Comparison of ENCODE assay signal across 11 cellular contexts in genomic region chr7:152522551-152522950, GRCh38.
DNase-seq lines count a peak whose midpoint lies in the region; ATAC-seq, FAIRE-seq and TF ChIP-seq lines count a peak whose summit lies in the region.
"Had no signal": no experiment of that assay in that cellular context is flagged by ENCODE, and none has a peak within 500 bp of the region (broad histone marks: within the 10 kb centered on the region; RNA-seq: fewer than 3 reads in every experiment).

No MANE protein-coding gene starts in this region.

- H4K20me1 ChIP-seq in SK-N-SH (ENCODE audit: insufficient read depth) (no peaks in the 10 kb centered on the region), astrocyte (ENCODE audit: insufficient read depth, low read length) (no peaks in the 10 kb centered on the region)

- no peaks in the 10 kb centered on the region for H3K9me3 ChIP-seq in SK-N-SH
- H3K9me3 ChIP-seq in astrocyte (ENCODE audit: insufficient read depth, low read depth, low read length): no peaks in the 10 kb centered on the region
- H3K9me3 ChIP-seq: colonic mucosa had no signal

- H3K36me3 Mint-ChIP-seq in astrocyte (ENCODE audit: low read depth, unreplicated experiment): no peaks in the 10 kb centered on the region
- no peaks in the 10 kb centered on the region for H3K36me3 Mint-ChIP-seq in activated T-helper 2 cell treated with anti-CD3 and anti-CD28 coated beads, Interferon-gamma antibody, Interleukin-2, Interleukin-4, amounts not matched to agents 10 μg/mL and 5 μg/mL and 100 μg/mL, durations not matched to agents 14 hours and 24 hours and 36 hours (ENCODE audit: low read depth)

- POLR2A ChIA-PET in SK-N-SH (lab: Yijun Ruan, JAX): no interaction called here

- no peak for ATAC-seq in SK-N-SH treated with all-trans-retinoic acid at 6 μM for 48 hours
- ATAC-seq in left lobe of liver: peak; percentile 70
- ATAC-seq in HG03175 (IDR thresholded peaks at IDR 0.05; ENCODE audit: unreplicated experiment): no peak

- H3K9ac ChIP-seq in SK-N-SH (no peak overlapping the region), astrocyte (ENCODE audit: low read length) (no peak overlapping the region)

- H2AFZ ChIP-seq in SK-N-SH (ENCODE audit: low read depth): 0 out of 2 replicates have a peak overlapping the region, but pooled peaks have one; percentile 6
- H2AFZ ChIP-seq in astrocyte (ENCODE audit: low read depth, low read length): peak overlapping the region; percentile 52

- H3K4me2 ChIP-seq in SK-N-SH: no peak overlapping the region
- H3K4me2 ChIP-seq in astrocyte (ENCODE audit: low read length): peak overlapping the region; percentile 77

- peaks cover 6% of the 10 kb centered on the region for H3K9me3 Mint-ChIP-seq in astrocyte (ENCODE audit: unreplicated experiment)
- H3K9me3 Mint-ChIP-seq in activated T-helper 2 cell treated with anti-CD3 and anti-CD28 coated beads, Interferon-gamma antibody, Interleukin-2, Interleukin-4, amounts not matched to agents 10 μg/mL and 5 μg/mL and 100 μg/mL, durations not matched to agents 14 hours and 24 hours and 36 hours: peaks cover 2% of the 10 kb centered on the region

- no peak for FAIRE-seq in astrocyte (lab: Jason Lieb, UNC)
- FAIRE-seq: TTC549 had no signal

- H3K36me3 ChIP-seq in SK-N-SH (replicated peaks in 1 of 2; ENCODE audit: control insufficient read depth in 1 of 2, insufficient read depth in 2 of 2, low read length in 1 of 2) (no peaks in the 10 kb centered on the region), astrocyte (ENCODE audit: insufficient read depth, low read length) (no peaks in the 10 kb centered on the region), urinary bladder (ENCODE audit: insufficient read depth) (no peaks in the 10 kb centered on the region)
- H3K36me3 ChIP-seq: colonic mucosa had no signal

- TF ChIP-seq EP300 in SK-N-SH (IDR thresholded peaks at IDR 0.05; ENCODE audit: borderline replicate concordance in 1 of 2, low read depth in 1 of 2, low read length in 1 of 2): 0 out of 4 replicates have a peak, but pooled peaks of 1 of the 2 experiments have one; percentile 17

- H3K4me1 Mint-ChIP-seq in astrocyte (ENCODE audit: low read depth, unreplicated experiment): no peaks in the 10 kb centered on the region
- no peaks in the 10 kb centered on the region for H3K4me1 Mint-ChIP-seq in activated T-helper 2 cell treated with anti-CD3 and anti-CD28 coated beads, Interferon-gamma antibody, Interleukin-2, Interleukin-4, amounts not matched to agents 10 μg/mL and 5 μg/mL and 100 μg/mL, durations not matched to agents 14 hours and 24 hours and 36 hours (ENCODE audit: low read depth)

- H3K4me3 Mint-ChIP-seq in astrocyte (ENCODE audit: unreplicated experiment): no peak overlapping the region
- H3K4me3 Mint-ChIP-seq in activated T-helper 2 cell treated with anti-CD3 and anti-CD28 coated beads, Interferon-gamma antibody, Interleukin-2, Interleukin-4, amounts not matched to agents 10 μg/mL and 5 μg/mL and 100 μg/mL, durations not matched to agents 14 hours and 24 hours and 36 hours (ENCODE audit: low read depth): no peak overlapping the region
- H3K4me3 Mint-ChIP-seq: stimulated activated naive CD8-positive, alpha-beta T cell treated with anti-CD3 and anti-CD28 coated beads, Interleukin-15, Interleukin-2, amounts not matched to agents 100 ng/mL and 50 ng/mL, for 24 hours had no signal

- no peaks in the 10 kb centered on the region for H3K9me2 ChIP-seq in SK-N-SH

- H3K4me3 ChIP-seq in SK-N-SH (ENCODE audit: low read depth in 2 of 2, low read length in 1 of 2): no peak overlapping the region
- peak overlapping the region; percentile 37 for H3K4me3 ChIP-seq in astrocyte (ENCODE audit: insufficient read depth, low read depth, low read length)
- peak overlapping the region; percentile 7 for H3K4me3 ChIP-seq in urinary bladder (ENCODE audit: low read depth, low read length)
- H3K4me3 ChIP-seq: colonic mucosa had no signal

- TF ChIP-seq RAD21 in SK-N-SH (IDR thresholded peaks at IDR 0.05; ENCODE audit: low read length): no peak

- no peak overlapping the region for H3K27ac Mint-ChIP-seq in astrocyte (ENCODE audit: unreplicated experiment)
- H3K27ac Mint-ChIP-seq in activated T-helper 2 cell treated with anti-CD3 and anti-CD28 coated beads, Interferon-gamma antibody, Interleukin-2, Interleukin-4, amounts not matched to agents 10 μg/mL and 5 μg/mL and 100 μg/mL, durations not matched to agents 14 hours and 24 hours and 36 hours: no peak overlapping the region
- H3K27ac Mint-ChIP-seq: stimulated activated naive CD8-positive, alpha-beta T cell treated with anti-CD3 and anti-CD28 coated beads, Interleukin-15, Interleukin-2, amounts not matched to agents 100 ng/mL and 50 ng/mL, for 24 hours had no signal

- TF ChIP-seq CTCF in SK-N-SH (IDR thresholded peaks at IDR 0.05) (no peak), astrocyte (IDR thresholded peaks at IDR 0.05; ENCODE audit: insufficient read depth, low read depth, low read length) (no peak)

- CTCF ChIA-PET in SK-N-SH (lab: Yijun Ruan, JAX): interaction anchor here (1.0 kb wide), 1 partner anchor 181 kb away, joined by 4 read pairs; no protein-coding TSS in a partner anchor

- 33% methylated on average over 6 of the region's 6 CpGs for WGBS in SK-N-SH (ENCODE audit: low lambda C conversion rate)
- WGBS in urinary bladder: 4% methylated on average over 6 of the region's 6 CpGs

- H3F3A ChIP-seq in SK-N-SH (replicated peaks; ENCODE audit: insufficient read depth): no peaks in the 10 kb centered on the region

- intact Hi-C loops in activated T-helper 2 cell treated with anti-CD3 and anti-CD28 coated beads, Interferon-gamma antibody, Interleukin-2, Interleukin-4, amounts not matched to agents 10 μg/mL and 5 μg/mL and 100 μg/mL, durations not matched to agents 14 hours and 24 hours and 36 hours (cut with micrococcal nuclease): no loop called here

- no peaks in the 10 kb centered on the region for H3K27me3 ChIP-seq in SK-N-SH (ENCODE audit: insufficient read depth)
- no peaks in the 10 kb centered on the region for H3K27me3 ChIP-seq in astrocyte (ENCODE audit: insufficient read depth, low read length)
- H3K27me3 ChIP-seq: colonic mucosa had no signal

- H3K27me3 Mint-ChIP-seq in astrocyte (ENCODE audit: low read depth, unreplicated experiment): peaks cover 2% of the 10 kb centered on the region
- no peaks in the 10 kb centered on the region for H3K27me3 Mint-ChIP-seq in activated T-helper 2 cell treated with anti-CD3 and anti-CD28 coated beads, Interferon-gamma antibody, Interleukin-2, Interleukin-4, amounts not matched to agents 10 μg/mL and 5 μg/mL and 100 μg/mL, durations not matched to agents 14 hours and 24 hours and 36 hours (ENCODE audit: low read depth)
- H3K27me3 Mint-ChIP-seq: stimulated activated naive CD8-positive, alpha-beta T cell treated with anti-CD3 and anti-CD28 coated beads, Interleukin-15, Interleukin-2, amounts not matched to agents 100 ng/mL and 50 ng/mL, for 24 hours had no signal

- H3K4me1 ChIP-seq in SK-N-SH (ENCODE audit: control insufficient read depth in 1 of 2, insufficient read depth in 2 of 2, low read depth in 1 of 2, low read length in 1 of 2) (peaks cover 0 to 12% of the 10 kb centered on the region in 2 experiments; a peak in 1 of 4 replicates), astrocyte (ENCODE audit: insufficient read depth, low read length) (peaks cover 4% of the 10 kb centered on the region), urinary bladder (ENCODE audit: insufficient read depth) (no peaks in the 10 kb centered on the region)
- H3K4me1 ChIP-seq: colonic mucosa had no signal

- DNase-seq in SK-N-SH (peak; percentile 54), astrocyte (ENCODE audit: low read depth) (peak; percentile 54), left lobe of liver (ENCODE audit: low spot score) (no peak)
- DNase-seq in activated CD8-positive, alpha-beta memory T cell treated with anti-CD3 and anti-CD28 coated beads, Interleukin-2, amount 50 U/mL, for 48 hours: no peak
- no peak for DNase-seq in activated T-helper 2 cell treated with anti-CD3 and anti-CD28 coated beads, Interferon-gamma antibody, Interleukin-2, Interleukin-4, amounts not matched to agents 10 μg/mL and 5 μg/mL and 100 μg/mL, durations not matched to agents 14 hours and 24 hours and 36 hours (ENCODE audit: low spot score)

- H3K27ac ChIP-seq in SK-N-SH (ENCODE audit: low read depth in 2 of 2, low read length in 1 of 2) (no peak overlapping the region), astrocyte (ENCODE audit: low read depth, low read length) (no peak overlapping the region), urinary bladder (ENCODE audit: low read depth) (no peak overlapping the region)
- H3K27ac ChIP-seq: colonic mucosa had no signal

- H3K79me2 ChIP-seq in SK-N-SH (ENCODE audit: insufficient read depth): no peaks in the 10 kb centered on the region
- H3K79me2 ChIP-seq in astrocyte (ENCODE audit: insufficient read depth, low read length): no peaks in the 10 kb centered on the region

TF ChIP-seq in SK-N-SH, 30 proteins besides CTCF, POLR2A, EP300 and RAD21:
- TF ChIP-seq NRF1 (IDR thresholded peaks at IDR 0.05; ENCODE audit: low read depth, low read length) (no peak), IRF3 (IDR thresholded peaks at IDR 0.05; ENCODE audit: low read depth, low read length) (no peak)

TF ChIP-seq in SK-N-SH treated with all-trans-retinoic acid at 6 μM for 48 hours, 23 proteins besides CTCF, POLR2A, EP300 and RAD21 (continues in another document):
- TF ChIP-seq TCF4 (CRISPR knock-in tag; IDR thresholded peaks at IDR 0.05; ENCODE audit: borderline replicate concordance) (no peak), ESRRG (CRISPR knock-in tag; IDR thresholded peaks at IDR 0.05) (no peak), ZNF8 (CRISPR knock-in tag; IDR thresholded peaks at IDR 0.05) (no peak), ZFP3 (CRISPR knock-in tag; IDR thresholded peaks at IDR 0.05) (no peak), ARNTL (CRISPR knock-in tag; IDR thresholded peaks at IDR 0.05; ENCODE audit: borderline replicate concordance, low read depth) (no peak), CSRNP3 (CRISPR knock-in tag; IDR thresholded peaks at IDR 0.05) (no peak), CSDC2 (CRISPR knock-in tag; IDR thresholded peaks at IDR 0.05) (no peak), TOX (CRISPR knock-in tag; IDR thresholded peaks at IDR 0.05; ENCODE audit: borderline replicate concordance) (no peak), ISL1 (CRISPR knock-in tag; IDR thresholded peaks at IDR 0.05) (no peak)

Comparison
In these comparisons a context has a peak if more than half of its experiments do, and no peak if none do; other contexts are left out.
1. DNase-seq: peak in SK-N-SH (single experiment) and astrocyte (single experiment); none in left lobe of liver (single experiment), activated CD8-positive, alpha-beta memory T cell treated with anti-CD3 and anti-CD28 coated beads, Interleukin-2, amount 50 U/mL, for 48 hours (single experiment) and activated T-helper 2 cell treated with anti-CD3 and anti-CD28 coated beads, Interferon-gamma antibody, Interleukin-2, Interleukin-4, amounts not matched to agents 10 μg/mL and 5 μg/mL and 100 μg/mL, durations not matched to agents 14 hours and 24 hours and 36 hours (single experiment).
2. H3K4me3 ChIP-seq: peak in astrocyte (single experiment) and urinary bladder (single experiment); none in SK-N-SH (0 of 2).